In the genomic region with DNA sequence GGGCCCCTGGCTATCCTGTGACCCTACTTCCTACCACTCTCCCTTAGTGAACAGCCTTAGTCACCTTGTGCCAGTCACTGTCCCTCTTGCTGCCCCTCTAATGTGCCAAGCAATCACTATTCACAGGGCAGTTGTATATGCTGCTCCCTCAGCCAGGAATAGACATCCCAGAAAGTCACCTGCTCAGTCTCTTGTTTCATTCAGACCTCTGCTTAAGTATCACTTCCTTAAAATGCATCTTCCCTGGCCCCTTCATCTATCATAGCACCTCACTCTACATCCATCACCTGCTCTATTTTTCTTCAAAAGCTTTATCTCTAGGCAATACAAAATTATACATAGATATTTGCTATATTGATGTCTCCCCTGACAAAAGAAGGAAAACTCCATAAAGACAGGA, we compare ENCODE assay signal across 33 cellular contexts.
DNase-seq lines count a peak whose midpoint lies in the region; ATAC-seq and TF ChIP-seq lines count a peak whose summit lies in the region.
"Had no signal": no experiment of that assay in that cellular context is flagged by ENCODE, and none has a peak within 500 bp of the region (broad histone marks: within the 10 kb centered on the region; RNA-seq: fewer than 3 reads in every experiment).

No MANE protein-coding gene starts in this region.

- H3K27me3 ChIP-seq in tibial artery: no peaks in the 10 kb centered on the region
- H3K27me3 ChIP-seq: ascending aorta, esophagus muscularis mucosa, MG63, pancreas, transverse colon had no signal

- H3K4me3 ChIP-seq in tibial artery: no peak overlapping the region
- H3K4me3 ChIP-seq: A549, ascending aorta, esophagus muscularis mucosa, MG63, pancreas, SK-N-MC, smooth muscle cell, transverse colon had no signal

- peaks cover 0 to 8% (median 0%) of the 10 kb centered on the region in 4 donors for H3K4me1 ChIP-seq in tibial artery
- H3K4me1 ChIP-seq: A549, ascending aorta, esophagus muscularis mucosa, foreskin keratinocyte, pancreas, transverse colon had no signal

- no peak overlapping the region for H3K27ac ChIP-seq in tibial artery
- H3K27ac ChIP-seq: A549, ascending aorta, esophagus muscularis mucosa, foreskin keratinocyte, pancreas, SK-N-MC, transverse colon had no signal

- no peak for TF ChIP-seq CTCF in tibial artery (IDR thresholded peaks at IDR 0.05)

- ATAC-seq in GM18867 (IDR thresholded peaks at IDR 0.05; ENCODE audit: unreplicated experiment) (peak; percentile 58), GM21526 (IDR thresholded peaks at IDR 0.05; ENCODE audit: low FRiP score, unreplicated experiment) (peak; percentile 87), HG03095 (IDR thresholded peaks at IDR 0.05; ENCODE audit: unreplicated experiment) (peak; percentile 69)
- ATAC-seq: A549; activated CD8-positive, alpha-beta T cell treated with anti-CD3 and anti-CD28 coated beads for 36 hours; foreskin keratinocyte; left cardiac atrium; pancreas had no signal

- H3K9me3 ChIP-seq in tibial artery: no peaks in the 10 kb centered on the region
- H3K9me3 ChIP-seq: A549, ascending aorta, esophagus muscularis mucosa, MG63, pancreas, transverse colon had no signal

- peak; percentile 14 for DNase-seq in RPMI8226
- no peak for DNase-seq in DMS53 (lab: John Stamatoyannopoulos, UW)
- DNase-seq in NCI-H510A treated with DMSO at 0.1 percent for 48 hours (lab: John Stamatoyannopoulos, UW): no peak
- DNase-seq in NOMO-1 treated with DMSO at 0.1 percent for 48 hours (lab: John Stamatoyannopoulos, UW; ENCODE audit: unreplicated experiment): no peak
- DNase-seq in tibial artery: no peak
- DNase-seq: activated CD4-positive, alpha-beta T cell treated with anti-CD3 and anti-CD28 coated beads for 1 hour; activated CD8-positive, alpha-beta T cell treated with anti-CD3 and anti-CD28 coated beads for 36 hours; activated effector memory CD4-positive, alpha-beta T cell treated with Interleukin-2 at 50 U/mL for 16 hours; activated naive CD8-positive, alpha-beta T cell treated with anti-CD3 and anti-CD28 coated beads, Interleukin-2, amount 10 ng/mL, durations not matched to agents 7 days and 5 days; activated T-cell treated with anti-CD3 and anti-CD28 coated beads for 4 hours; CD8-positive, alpha-beta memory T cell; cortex of kidney; endodermal cell; foreskin keratinocyte; HCEC 1CT; KBM-7; left cardiac atrium; MG63; NCI-H1417; NCI-H2081; NCI-H226; NCI-H748 treated with DMSO at 0.1 percent for 48 hours; pancreas; stimulated activated CD4-positive, alpha-beta T cell treated with anti-CD3 and anti-CD28 coated beads, Interleukin-2, amount 100 ng/mL, for 24 hours; transverse colon had no signal

- H3K36me3 ChIP-seq in tibial artery: no peaks in the 10 kb centered on the region
- H3K36me3 ChIP-seq: ascending aorta, esophagus muscularis mucosa, MG63, pancreas, transverse colon had no signal

- intact Hi-C loops in tibial artery (cut with DNase I; ENCODE audit: low total_unique reads): no loop called here
